11 cellular contexts compared by ENCODE assay signal in the genomic region with DNA sequence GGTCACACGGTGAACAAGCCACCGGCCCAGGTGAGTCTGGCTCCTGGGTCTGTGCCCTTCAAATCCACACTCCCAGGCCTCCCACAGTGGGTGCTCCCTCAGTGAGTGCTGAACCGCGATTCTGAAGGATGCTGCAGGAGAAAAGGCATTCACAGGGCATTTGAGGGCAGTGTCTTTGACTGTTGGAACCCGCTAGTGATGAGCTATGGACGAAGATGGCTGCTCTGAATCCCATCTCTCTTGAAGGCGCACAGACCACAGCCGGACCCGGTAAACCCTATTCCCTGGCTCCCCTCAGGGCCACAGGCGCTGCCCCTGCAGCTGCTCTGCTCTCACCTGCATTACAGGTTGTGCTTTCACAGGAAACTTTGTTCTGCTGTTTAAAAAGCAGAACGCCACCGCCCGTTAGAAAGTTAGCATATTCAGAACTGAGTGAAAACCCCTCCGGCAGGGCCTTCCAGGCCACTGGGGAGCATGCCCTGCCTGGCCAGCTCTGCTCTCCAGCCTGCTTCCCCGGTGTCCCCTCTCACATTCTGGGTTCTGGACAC. TPM values are rescaled to one million over a fixed set of nuclear protein-coding genes. Genes with fewer than 3 reads are reported as not detected.
DNase-seq lines count a peak whose midpoint lies in the region; ATAC-seq and TF ChIP-seq lines count a peak whose summit lies in the region.
"Had no signal": no experiment of that assay in that cellular context is flagged by ENCODE, and none has a peak within 500 bp of the region (broad histone marks: within the 10 kb centered on the region; RNA-seq: fewer than 3 reads in every experiment).

No MANE protein-coding gene starts in this region.

- H2AFZ ChIP-seq in hepatocyte, result no peak overlapping the region

- H3K4me2 ChIP-seq in DOHH2 (ENCODE audit: low read length), result peak overlapping the region; percentile 85
- peak overlapping the region; percentile 98 for H3K4me2 ChIP-seq in hepatocyte

- no peak for ATAC-seq in activated naive CD8-positive, alpha-beta T cell treated with anti-CD3 and anti-CD28 coated beads, Interleukin-2, amount 10 ng/mL, durations not matched to agents 7 days and 5 days (ENCODE audit: low read depth)
- ATAC-seq in GM21423 (IDR thresholded peaks at IDR 0.05; ENCODE audit: unreplicated experiment), result no peak
- no peak for ATAC-seq in HG02973 (IDR thresholded peaks at IDR 0.05; ENCODE audit: unreplicated experiment)

- H3K36me3 ChIP-seq in DOHH2 (ENCODE audit: control insufficient read depth, low read length), result peaks cover 75% of the 10 kb centered on the region
- H3K36me3 ChIP-seq in hepatocyte (replicated peaks; ENCODE audit: insufficient read depth, low read depth), result no peaks in the 10 kb centered on the region
- H3K36me3 ChIP-seq in spleen, result peaks cover 0 to 18% (median 0%) of the 10 kb centered on the region in 6 donors

- no peak for TF ChIP-seq CTCF in DOHH2 (IDR thresholded peaks at IDR 0.05; ENCODE audit: low read depth, low read length, poor library complexity, severe bottlenecking)
- no peak for TF ChIP-seq CTCF in hepatocyte (IDR thresholded peaks at IDR 0.05; ENCODE audit: poor library complexity)
- TF ChIP-seq CTCF in spleen (IDR thresholded peaks at IDR 0.05 in 8 of 11, conservative IDR thresholded peaks at IDR 0.05 in 3 of 11), result no peak

- no peaks in the 10 kb centered on the region for H3K9me3 Mint-ChIP-seq in activated naive CD8-positive, alpha-beta T cell treated with anti-CD3 and anti-CD28 coated beads, Interleukin-2, amount 10 ng/mL, durations not matched to agents 7 days and 5 days

- H3K9me2 ChIP-seq in DOHH2 (replicated peaks; ENCODE audit: control insufficient read depth, low read length) (no peaks in the 10 kb centered on the region), hepatocyte (replicated peaks; ENCODE audit: insufficient read depth) (no peaks in the 10 kb centered on the region)

- H3K4me1 Mint-ChIP-seq in activated naive CD8-positive, alpha-beta T cell treated with anti-CD3 and anti-CD28 coated beads, Interleukin-2, amount 10 ng/mL, durations not matched to agents 7 days and 5 days, result peaks cover 36% of the 10 kb centered on the region

- DNase-seq in activated naive CD8-positive, alpha-beta T cell treated with anti-CD3 and anti-CD28 coated beads, Interleukin-2, amount 10 ng/mL, durations not matched to agents 7 days and 5 days, result no peak
- no peak for DNase-seq in hepatocyte (ENCODE audit: low spot score)
- peak; percentile 64 for DNase-seq in spleen
- DNase-seq in stimulated activated CD4-positive, alpha-beta T cell treated with anti-CD3 and anti-CD28 coated beads, Interleukin-2, amount 100 ng/mL, for 48 hours, result no peak
- no peak for DNase-seq in substantia nigra (lab: John Stamatoyannopoulos, UW)
- DNase-seq: activated CD4-positive, alpha-beta T cell treated with anti-CD3 and anti-CD28 coated beads, Interleukin-2, amount 50 U/mL, for 4 hours; NCI-H748 treated with DMSO at 0.1 percent for 48 hours; SW 1271 had no signal

- 85% methylated on average over 15 of the region's 15 CpGs for WGBS in hepatocyte (ENCODE audit: low lambda C conversion rate, missing lambda C conversion rate)
- WGBS in spleen, 5 donors, result 61 to 80% (median 74%) methylated on average over 15 of the region's 15 CpGs

- H3K27me3 ChIP-seq in DOHH2 (ENCODE audit: control insufficient read depth, low read length), result 0 out of 2 replicates have a peak, but pooled peaks cover 2% of the 10 kb centered on the region
- peaks cover 4% of the 10 kb centered on the region for H3K27me3 ChIP-seq in hepatocyte
- peaks cover 0 to 51% (median 15%) of the 10 kb centered on the region in 7 donors for H3K27me3 ChIP-seq in spleen (replicated peaks in 1 of 7)

- H3K9me3 ChIP-seq in DOHH2 (ENCODE audit: control insufficient read depth, insufficient read depth, low read length) (no peaks in the 10 kb centered on the region), hepatocyte (ENCODE audit: low read depth) (no peaks in the 10 kb centered on the region), spleen (no peaks in the 10 kb centered on the region)

- TF ChIP-seq POLR2A in spleen (IDR thresholded peaks at IDR 0.05), result no peak

- H3K4me3 Mint-ChIP-seq in activated naive CD8-positive, alpha-beta T cell treated with anti-CD3 and anti-CD28 coated beads, Interleukin-2, amount 10 ng/mL, durations not matched to agents 7 days and 5 days, result no peak overlapping the region

- H3K27ac ChIP-seq in DOHH2 (ENCODE audit: low read depth, low read length) (no peak overlapping the region), hepatocyte (no peak overlapping the region), spleen (peak overlapping the region in 7 of 8 donors; percentile 29 to 83 (median 79)), substantia nigra (ENCODE audit: low read depth, low read length, poor library complexity, severe bottlenecking) (no peak overlapping the region)

- no peaks in the 10 kb centered on the region; the same call in 1 of the 2 replicates for H4K20me1 ChIP-seq in DOHH2 (ENCODE audit: control insufficient read depth, insufficient read depth, low read depth, low read length)
- H4K20me1 ChIP-seq in hepatocyte (ENCODE audit: insufficient read depth, poor library complexity, severe bottlenecking), result no peaks in the 10 kb centered on the region

- POLR2A ChIA-PET in activated naive CD8-positive, alpha-beta T cell treated with anti-CD3 and anti-CD28 coated beads, Interleukin-2, amount 10 ng/mL, durations not matched to agents 7 days and 5 days (lab: Charles Lee), result interaction anchor here (1.3 kb wide), 1 partner anchor 9 kb away, joined by 3 read pairs; no protein-coding TSS in a partner anchor

- H3K4me1 ChIP-seq in DOHH2 (ENCODE audit: control insufficient read depth, low read length) (peaks cover 85% of the 10 kb centered on the region), hepatocyte (ENCODE audit: insufficient read depth) (no peaks in the 10 kb centered on the region), spleen (peaks cover 35 to 93% (median 72%) of the 10 kb centered on the region in 6 donors)

- intact Hi-C loops in spleen (cut with DNase I; ENCODE audit: low total_unique reads), result no loop called here

- H3F3A ChIP-seq in DOHH2 (ENCODE audit: control insufficient read depth, insufficient read depth), result peaks cover 14% of the 10 kb centered on the region

- H3K4me3 ChIP-seq in DOHH2 (ENCODE audit: low read length) (peak overlapping the region; percentile 74), hepatocyte (no peak overlapping the region), spleen (peak overlapping the region in 7 of 8 donors; percentile 33 to 76 (median 52))

- H3K27me3 Mint-ChIP-seq in activated naive CD8-positive, alpha-beta T cell treated with anti-CD3 and anti-CD28 coated beads, Interleukin-2, amount 10 ng/mL, durations not matched to agents 7 days and 5 days, result peaks cover 23% of the 10 kb centered on the region

- H3K79me2 ChIP-seq in DOHH2 (ENCODE audit: control insufficient read depth, low read length) (peaks cover 46% of the 10 kb centered on the region), hepatocyte (peaks cover 26% of the 10 kb centered on the region)

- H3K36me3 Mint-ChIP-seq in activated naive CD8-positive, alpha-beta T cell treated with anti-CD3 and anti-CD28 coated beads, Interleukin-2, amount 10 ng/mL, durations not matched to agents 7 days and 5 days, result no peaks in the 10 kb centered on the region

- H3K27ac Mint-ChIP-seq in activated naive CD8-positive, alpha-beta T cell treated with anti-CD3 and anti-CD28 coated beads, Interleukin-2, amount 10 ng/mL, durations not matched to agents 7 days and 5 days, result peak overlapping the region; percentile 21

RNA-seq across cellular contexts. Expression of a gene that starts 3.2 kb away (rescaled TPM):
- total RNA-seq in activated naive CD8-positive, alpha-beta T cell treated with anti-CD3 and anti-CD28 coated beads, Interleukin-2, amount 10 ng/mL, durations not matched to agents 7 days and 5 days, result under 1 TPM; 0.34 to 0.75 TPM
- 14.7 and 25.5 TPM in 2 replicates for total RNA-seq in hepatocyte
- 75.2 and 80.4 TPM in 2 replicates for polyA plus RNA-seq in hepatocyte
- total RNA-seq in spleen, result 100 to 1,000 TPM in 3 of 7 donors, 10 to 100 TPM in 4; 44.1 to 214 (median 90.3) TPM
- 10 to 100 TPM; 25.9 to 29.5 (median 29.4) TPM for polyA plus RNA-seq in spleen

Comparison
In these comparisons a context has a peak if more than half of its experiments do, and no peak if none do; other contexts are left out.
1. H3K27ac ChIP-seq: peak in spleen (7 of 8); none in DOHH2 (single experiment), hepatocyte (single experiment) and substantia nigra (single experiment).